1 cellular context compared by ENCODE assay signal in genomic region chr4:88378691-88379559, GRCh38.
TF ChIP-seq lines count a peak whose summit lies in the region.

Gene HERC6, plus strand, starts transcription at chr4:88378852. Its CDS starts 70 bp downstream, at chr4:88378922.

TF ChIP-seq in GM12878, 131 proteins besides CTCF, POLR2A, EP300 and RAD21 (continued from another document and continues in another):
- TF ChIP-seq IRF3 (IDR thresholded peaks at IDR 0.05) (no peak; the same call in 1 of the 2 replicates), DPF2 (IDR thresholded peaks at IDR 0.05) (peak; percentile 97), KAT2A (conservative IDR thresholded peaks at IDR 0.05; ENCODE audit: control insufficient read depth, low read depth, low read length) (no peak), HDGF (IDR thresholded peaks at IDR 0.05) (no peak), ZNF384 (IDR thresholded peaks at IDR 0.05; ENCODE audit: borderline replicate concordance, low read depth, low read length) (no peak), NR2F1 (conservative IDR thresholded peaks at IDR 0.05) (peak; percentile 89), SMAD5 (IDR thresholded peaks at IDR 0.05; ENCODE audit: low read depth) (no peak), EZH2 (IDR thresholded peaks at IDR 0.05; ENCODE audit: borderline replicate concordance, control insufficient read depth, low read depth, low read length) (no peak), ELK1 (IDR thresholded peaks at IDR 0.05; ENCODE audit: low read depth, low read length) (no peak), ASH2L (IDR thresholded peaks at IDR 0.05; ENCODE audit: borderline replicate concordance, low read depth) (peak; percentile 88; the same call in 1 of the 2 replicates), BRCA1 (IDR thresholded peaks at IDR 0.05; ENCODE audit: low read depth, low read length) (no peak), CBX5 (IDR thresholded peaks at IDR 0.05; ENCODE audit: low read depth) (no peak), SIN3A (IDR thresholded peaks at IDR 0.05; ENCODE audit: low read depth, low read length) (peak; percentile 58; the same call in 1 of the 2 replicates), ZNF207 (IDR thresholded peaks at IDR 0.05; ENCODE audit: borderline replicate concordance) (peak; percentile 77; the same call in 1 of the 2 replicates), FOXM1 (IDR thresholded peaks at IDR 0.05; ENCODE audit: low read depth, low read length) (peak; percentile 55; the same call in 1 of the 2 replicates), ZBTB4 (CRISPR knock-in tag; IDR thresholded peaks at IDR 0.05) (no peak), ETV6 (conservative IDR thresholded peaks at IDR 0.05 in 1 of 2, IDR thresholded peaks at IDR 0.05 in 1 of 2; ENCODE audit: borderline replicate concordance in 1 of 2, low read depth in 1 of 2) (peak in 1 of 2 experiments; percentile 92; a peak in 2 of 4 replicates), JUND (IDR thresholded peaks at IDR 0.05; ENCODE audit: low read depth, low read length) (no peak), RFX5 (IDR thresholded peaks at IDR 0.05; ENCODE audit: low read depth, low read length) (no peak), SMARCA5 (IDR thresholded peaks at IDR 0.05) (peak; percentile 91), MTA2 (IDR thresholded peaks at IDR 0.05; ENCODE audit: low read depth) (0 out of 2 replicates have a peak, but pooled peaks have one; percentile 12), NFIC (IDR thresholded peaks at IDR 0.05; ENCODE audit: low read depth, low read length) (peak; percentile 48), IKZF1 (conservative IDR thresholded peaks at IDR 0.05) (peak; percentile 98), HDAC2 (IDR thresholded peaks at IDR 0.05) (no peak), SUZ12 (IDR thresholded peaks at IDR 0.05; ENCODE audit: unreplicated experiment) (no peak), RELB (IDR thresholded peaks at IDR 0.05; ENCODE audit: low read depth) (peak; percentile 68; the same call in 1 of the 2 replicates), KLF5 (IDR thresholded peaks at IDR 0.05; ENCODE audit: partially characterized antibody) (peak; percentile 65), ZBED1 (IDR thresholded peaks at IDR 0.05; ENCODE audit: borderline replicate concordance) (peak; percentile 33; the same call in 1 of the 2 replicates), GATAD2B (conservative IDR thresholded peaks at IDR 0.05; ENCODE audit: low read depth) (peak; percentile 99), SUPT20H (IDR thresholded peaks at IDR 0.05; ENCODE audit: borderline replicate concordance, control insufficient read depth, low read depth, low read length) (no peak), IRF4 (IDR thresholded peaks at IDR 0.05; ENCODE audit: low read depth, low read length) (peak; percentile 87), CEBPB (IDR thresholded peaks at IDR 0.05; ENCODE audit: borderline replicate concordance in 1 of 2, low read depth in 2 of 2, low read length in 2 of 2) (no peak), USF1 (IDR thresholded peaks at IDR 0.05; ENCODE audit: borderline replicate concordance, extremely low read length, insufficient read depth, low read depth, low read length) (no peak), IKZF2 (IDR thresholded peaks at IDR 0.05) (peak; percentile 94 to 96), CHD4 (IDR thresholded peaks at IDR 0.05) (0 out of 2 replicates have a peak, but pooled peaks have one; percentile 25), PAX5 (IDR thresholded peaks at IDR 0.05; ENCODE audit: borderline replicate concordance, low read depth, low read length) (peak; percentile 54; the same call in 1 of the 2 replicates), CBFB (IDR thresholded peaks at IDR 0.05; ENCODE audit: low read depth) (peak; percentile 51; the same call in 1 of the 2 replicates), ESRRA (IDR thresholded peaks at IDR 0.05; ENCODE audit: low read length) (no peak), BACH1 (IDR thresholded peaks at IDR 0.05; ENCODE audit: borderline replicate concordance) (peak; percentile 52; the same call in 1 of the 2 replicates), SREBF2 (IDR thresholded peaks at IDR 0.05; ENCODE audit: low read length) (no peak), ZNF687 (IDR thresholded peaks at IDR 0.05) (no peak), IRF5 (IDR thresholded peaks at IDR 0.05; ENCODE audit: borderline replicate concordance) (no peak), SKIL (IDR thresholded peaks at IDR 0.05; ENCODE audit: low read depth, poor library complexity, severe bottlenecking) (peak; percentile 31), RB1 (IDR thresholded peaks at IDR 0.05; ENCODE audit: borderline replicate concordance) (peak; percentile 76; the same call in 1 of the 2 replicates), ATF3 (IDR thresholded peaks at IDR 0.05; ENCODE audit: borderline replicate concordance, extremely low read depth, low read depth, low read length) (no peak), TCF12 (IDR thresholded peaks at IDR 0.05; ENCODE audit: low read depth, low read length) (peak; percentile 40; the same call in 1 of the 2 replicates), TARDBP (IDR thresholded peaks at IDR 0.05; ENCODE audit: borderline replicate concordance) (no peak; the same call in 1 of the 2 replicates), BHLHE40 (IDR thresholded peaks at IDR 0.05; ENCODE audit: borderline replicate concordance in 1 of 2, low read depth in 2 of 2, low read length in 1 of 2) (peak; percentile 74 to 95; a peak in 3 of 4 replicates), RAD51 (IDR thresholded peaks at IDR 0.05) (no peak), HCFC1 (IDR thresholded peaks at IDR 0.05; ENCODE audit: low read length) (peak; percentile 36; the same call in 1 of the 2 replicates), MTA3 (IDR thresholded peaks at IDR 0.05; ENCODE audit: borderline replicate concordance, low read length) (peak; percentile 40; the same call in 1 of the 2 replicates), TCF3 (IDR thresholded peaks at IDR 0.05; ENCODE audit: borderline replicate concordance, insufficient read depth, low read depth, low read length) (0 out of 2 replicates have a peak, but pooled peaks have one; percentile 22), ZNF622 (IDR thresholded peaks at IDR 0.05) (no peak), YY1 (IDR thresholded peaks at IDR 0.05; ENCODE audit: low read depth, low read length) (peak; percentile 69)
